17 cellular contexts compared by ENCODE assay signal in the genomic region with DNA sequence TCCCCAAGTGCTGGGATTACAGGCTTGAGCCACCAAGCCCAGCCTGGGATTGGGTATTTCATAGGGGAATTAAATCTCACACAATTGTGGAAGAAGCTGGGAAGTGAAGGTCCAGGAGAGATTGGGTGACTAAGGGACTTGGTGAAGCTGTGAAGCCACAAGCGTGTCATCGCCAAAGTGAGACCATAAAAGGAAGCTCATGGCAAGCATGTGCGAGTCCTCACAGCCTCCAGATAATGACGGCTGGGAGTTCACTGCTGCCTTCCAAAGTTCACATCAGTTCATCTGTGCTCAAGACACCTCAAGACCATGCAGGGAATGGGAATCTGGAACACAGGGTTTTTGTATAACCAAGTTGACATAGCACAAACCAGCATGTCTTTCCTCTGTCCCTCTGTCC.
DNase-seq lines count a peak whose midpoint lies in the region; ATAC-seq, FAIRE-seq and TF ChIP-seq lines count a peak whose summit lies in the region.
"Had no signal": no experiment of that assay in that cellular context is flagged by ENCODE, and none has a peak within 500 bp of the region (broad histone marks: within the 10 kb centered on the region; RNA-seq: fewer than 3 reads in every experiment).

No MANE protein-coding gene starts in this region.

- no peak overlapping the region for H2BK5ac ChIP-seq in H1 (ENCODE audit: low read depth, low read length)

- no peak overlapping the region for H4K91ac ChIP-seq in H1 (replicated peaks; ENCODE audit: insufficient read length, low read length)

- no peak overlapping the region for H4K8ac ChIP-seq in H1 (ENCODE audit: extremely low read depth, insufficient read depth, low read length)

- H3K4me1 ChIP-seq in left ventricle myocardium inferior (no peaks in the 10 kb centered on the region), H1 (replicated peaks in 1 of 4; ENCODE audit: control insufficient read depth in 3 of 4, insufficient read depth in 4 of 4, low read length in 3 of 4) (no peaks in the 10 kb centered on the region), mucosa of descending colon (ENCODE audit: low read depth) (no peaks in the 10 kb centered on the region)

- H3K79me1 ChIP-seq in H1 (ENCODE audit: low read depth, low read length): no peaks in the 10 kb centered on the region

- H3K36me3 ChIP-seq in left ventricle myocardium inferior (no peaks in the 10 kb centered on the region), H1 (ENCODE audit: control insufficient read depth in 2 of 4, insufficient read depth in 4 of 4, low read length in 3 of 4) (no peaks in the 10 kb centered on the region), mucosa of descending colon (ENCODE audit: low read depth) (no peaks in the 10 kb centered on the region)
- H3K36me3 ChIP-seq: MG63 had no signal

- no peak overlapping the region for H3K14ac ChIP-seq in H1 (ENCODE audit: insufficient read length)

- H2BK15ac ChIP-seq in H1 (ENCODE audit: low read length): no peak overlapping the region

- H2BK120ac ChIP-seq in H1 (replicated peaks; ENCODE audit: low read depth, low read length): no peak overlapping the region

- H3K4ac ChIP-seq in H1 (replicated peaks; ENCODE audit: insufficient read length, low read depth, low read length): no peak overlapping the region

- TF ChIP-seq EP300 in H1 (IDR thresholded peaks at IDR 0.05; ENCODE audit: borderline replicate concordance in 1 of 2, low read depth in 2 of 2, low read length in 2 of 2): no peak

- DNase-seq in Right ventricle myocardium inferior (ENCODE audit: missing footprints) (no peak), left ventricle myocardium inferior (no peak), LHCN-M2 (ENCODE audit: low read depth) (peak; percentile 37), H1 (ENCODE audit: low read depth in 1 of 2, low spot score in 2 of 2) (no peak), myocyte (ENCODE audit: low read depth) (peak; percentile 44), mucosa of descending colon (no peak)
- DNase-seq: 8988T; Karpas-422; MG63; NCI-H1417; NCI-H1694 treated with DMSO at 0.1 percent for 48 hours; NCI-H2081 treated with DMSO at 0.1 percent for 48 hours; NCI-H510A; NK-92 treated with Interleukin-12 subunit alpha and Interleukin-12 subunit beta, amount 100 ng/mL, for 24 hours had no signal

- no peak for TF ChIP-seq CTCF in left ventricle myocardium inferior (IDR thresholded peaks at IDR 0.05; ENCODE audit: borderline replicate concordance)
- TF ChIP-seq CTCF in H1 (IDR thresholded peaks at IDR 0.05; ENCODE audit: control extremely low read depth in 1 of 3, insufficient read depth in 1 of 3, low read depth in 1 of 3, low read length in 3 of 3): no peak
- TF ChIP-seq CTCF in mucosa of descending colon (IDR thresholded peaks at IDR 0.05): no peak

- H3K18ac ChIP-seq in H1 (ENCODE audit: extremely low read depth, low read length): no peak overlapping the region

- no peak overlapping the region for H2AK5ac ChIP-seq in H1 (ENCODE audit: low read depth, low read length)

- no peak overlapping the region for H2AFZ ChIP-seq in H1 (ENCODE audit: low read length)

- no peaks in the 10 kb centered on the region for H3K23me2 ChIP-seq in H1 (ENCODE audit: low read depth, low read length)

- no peak overlapping the region for H2BK12ac ChIP-seq in H1 (ENCODE audit: low read depth, low read length)

- no peak for TF ChIP-seq POLR2A in H1 (IDR thresholded peaks at IDR 0.05; ENCODE audit: control extremely low read depth in 1 of 2, low read depth in 2 of 2, low read length in 2 of 2)

- 91% methylated on average over 4 of the region's 4 CpGs; no CpG with 5 or more reads in 1 of the 2 experiments for WGBS in H1 (ENCODE audit: extremely low coverage in 1 of 2, insufficient coverage in 1 of 2, insufficient read length in 1 of 2, insufficient replicate concordance in 2 of 2, low coverage in 1 of 2, low lambda C conversion rate in 2 of 2, missing lambda C conversion rate in 1 of 2), 2 experiments

- no peak overlapping the region for H4K5ac ChIP-seq in H1 (ENCODE audit: insufficient read length, low read depth, low read length)

- H3K23ac ChIP-seq in H1 (ENCODE audit: insufficient read length): no peak overlapping the region

- H3K9me3 ChIP-seq in left ventricle myocardium inferior (replicated peaks) (no peaks in the 10 kb centered on the region), H1 (ENCODE audit: insufficient read depth in 2 of 2, low read depth in 1 of 2, low read length in 1 of 2) (no peaks in the 10 kb centered on the region), mucosa of descending colon (no peaks in the 10 kb centered on the region)
- H3K9me3 ChIP-seq: MG63 had no signal

- no peaks in the 10 kb centered on the region for H3K79me2 ChIP-seq in H1 (ENCODE audit: control insufficient read depth in 1 of 2, insufficient read depth in 2 of 2, low read length in 2 of 2)

- H2BK20ac ChIP-seq in H1 (ENCODE audit: low read length): peak overlapping the region; percentile 13; the same call in 1 of the 2 replicates

- CTCF ChIA-PET in H1 (lab: Charles Lee; ENCODE audit: partially characterized antibody): no interaction called here

- H3K9ac ChIP-seq in H1 (replicated peaks in 1 of 4; ENCODE audit: extremely low read depth in 1 of 4, low read depth in 3 of 4, low read length in 3 of 4): no peak overlapping the region

- H3K4me3 ChIP-seq in left ventricle myocardium inferior (no peak overlapping the region), H1 (ENCODE audit: extremely low read depth in 1 of 4, insufficient read depth in 2 of 4, low read depth in 3 of 4, low read length in 4 of 4) (no peak overlapping the region), mucosa of descending colon (no peak overlapping the region)
- H3K4me3 ChIP-seq: MG63 had no signal

- H3K4me2 ChIP-seq in H1 (ENCODE audit: insufficient read depth in 1 of 2, low read depth in 2 of 2, low read length in 2 of 2): no peak overlapping the region

- H3K27me3 ChIP-seq in left ventricle myocardium inferior (ENCODE audit: low read depth): no peaks in the 10 kb centered on the region
- no peaks in the 10 kb centered on the region for H3K27me3 ChIP-seq in H1 (replicated peaks in 1 of 4; ENCODE audit: control insufficient read depth in 3 of 4, extremely low read depth in 1 of 4, insufficient read depth in 3 of 4, low read length in 3 of 4)
- H3K27me3 ChIP-seq: MG63 had no signal

- H3K27ac ChIP-seq in left ventricle myocardium inferior (replicated peaks) (no peak overlapping the region), H1 (ENCODE audit: low read depth, low read length) (no peak overlapping the region)

- POLR2A ChIA-PET in H1 (lab: Charles Lee; ENCODE audit: partially characterized antibody): no interaction called here

- intact Hi-C loops in Right ventricle myocardium inferior (cut with DNase I): no loop called here
- intact Hi-C loops in left ventricle myocardium inferior (cut with micrococcal nuclease): no loop called here
- intact Hi-C loops in mucosa of descending colon (cut with DNase I, micrococcal nuclease): no loop called here

- H3K56ac ChIP-seq in H1 (replicated peaks; ENCODE audit: insufficient read length, low read depth, low read length): no peak overlapping the region

- no peak for FAIRE-seq in H1 (lab: Jason Lieb, UNC)

- no peaks in the 10 kb centered on the region for H4K20me1 ChIP-seq in H1 (replicated peaks in 1 of 2; ENCODE audit: control insufficient read depth in 1 of 2, insufficient read depth in 2 of 2, low read length in 2 of 2)

- no peak for TF ChIP-seq RAD21 in H1 (IDR thresholded peaks at IDR 0.05 in 1 of 2, conservative IDR thresholded peaks at IDR 0.05 in 1 of 2; ENCODE audit: low read depth in 2 of 2, low read length in 2 of 2)

- peak; percentile 76 for ATAC-seq in Right ventricle myocardium inferior
- ATAC-seq in HG03342 (IDR thresholded peaks at IDR 0.05; ENCODE audit: unreplicated experiment): no peak
- ATAC-seq in HG03521 (IDR thresholded peaks at IDR 0.05; ENCODE audit: unreplicated experiment): no peak
- ATAC-seq in mucosa of descending colon: no peak
- ATAC-seq: Panc1 had no signal

TF ChIP-seq in H1, 55 proteins besides CTCF, POLR2A, EP300 and RAD21 (continues in another document):
- TF ChIP-seq SP2 (IDR thresholded peaks at IDR 0.05; ENCODE audit: low read length): no peak
- no peak for TF ChIP-seq SIRT6 (IDR thresholded peaks at IDR 0.05; ENCODE audit: low read length)
- TF ChIP-seq GTF2F1 (IDR thresholded peaks at IDR 0.05; ENCODE audit: borderline replicate concordance, low read depth, low read length): no peak
- TF ChIP-seq, protein P1, sequence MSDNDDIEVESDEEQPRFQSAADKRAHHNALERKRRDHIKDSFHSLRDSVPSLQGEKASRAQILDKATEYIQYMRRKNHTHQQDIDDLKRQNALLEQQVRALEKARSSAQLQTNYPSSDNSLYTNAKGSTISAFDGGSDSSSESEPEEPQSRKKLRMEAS (IDR thresholded peaks at IDR 0.05): no peak
- TF ChIP-seq PHF8 (conservative IDR thresholded peaks at IDR 0.05; ENCODE audit: low read depth, low read length): no peak
- no peak for TF ChIP-seq BACH1 (IDR thresholded peaks at IDR 0.05; ENCODE audit: low read length)
- TF ChIP-seq CHD2 (IDR thresholded peaks at IDR 0.05; ENCODE audit: low read length): no peak
- no peak for TF ChIP-seq SAP30 (IDR thresholded peaks at IDR 0.05; ENCODE audit: insufficient read depth, insufficient replicate concordance, low read length)
- TF ChIP-seq MAFK (IDR thresholded peaks at IDR 0.05; ENCODE audit: low read depth, low read length): no peak
- no peak for TF ChIP-seq CBX5 (IDR thresholded peaks at IDR 0.05; ENCODE audit: low read depth, low read length)
- TF ChIP-seq SIN3A (conservative IDR thresholded peaks at IDR 0.05 in 1 of 2, IDR thresholded peaks at IDR 0.05 in 1 of 2; ENCODE audit: low read depth in 1 of 2, low read length in 2 of 2): no peak
- no peak for TF ChIP-seq CEBPB (IDR thresholded peaks at IDR 0.05; ENCODE audit: low read depth, low read length)
- TF ChIP-seq, protein P2, sequence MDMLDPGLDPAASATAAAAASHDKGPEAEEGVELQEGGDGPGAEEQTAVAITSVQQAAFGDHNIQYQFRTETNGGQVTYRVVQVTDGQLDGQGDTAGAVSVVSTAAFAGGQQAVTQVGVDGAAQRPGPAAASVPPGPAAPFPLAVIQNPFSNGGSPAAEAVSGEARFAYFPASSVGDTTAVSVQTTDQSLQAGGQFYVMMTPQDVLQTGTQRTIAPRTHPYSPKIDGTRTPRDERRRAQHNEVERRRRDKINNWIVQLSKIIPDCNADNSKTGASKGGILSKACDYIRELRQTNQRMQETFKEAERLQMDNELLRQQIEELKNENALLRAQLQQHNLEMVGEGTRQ (IDR thresholded peaks at IDR 0.05; ENCODE audit: low read length): no peak
- TF ChIP-seq YY1 (IDR thresholded peaks at IDR 0.05; ENCODE audit: low read depth, low read length): no peak
- no peak for TF ChIP-seq BCL11A (IDR thresholded peaks at IDR 0.05; ENCODE audit: low read depth in 2 of 2, low read length in 2 of 2)
- TF ChIP-seq RFX5 (IDR thresholded peaks at IDR 0.05; ENCODE audit: borderline replicate concordance, low read depth, low read length): no peak

Comparison
In these comparisons a context has a peak if more than half of its experiments do, and no peak if none do; other contexts are left out.
1. DNase-seq: peak in LHCN-M2 (single experiment) and myocyte (single experiment); none in Right ventricle myocardium inferior (single experiment), left ventricle myocardium inferior (single experiment), H1 (0 of 2) and mucosa of descending colon (0 of 3).